In genomic region chr7:100017875-100018274, GRCh38 we compare ENCODE assay signal across 1 cellular context.
TF ChIP-seq lines count a peak whose summit lies in the region.

No MANE protein-coding gene starts in this region.

TF ChIP-seq in SK-N-SH, 30 proteins besides CTCF, POLR2A, EP300 and RAD21 (continued from another document):
- TF ChIP-seq ZBTB33 (IDR thresholded peaks at IDR 0.05; ENCODE audit: borderline replicate concordance, low read depth) (no peak), RFX5 (IDR thresholded peaks at IDR 0.05; ENCODE audit: low read length) (no peak), NFIC (IDR thresholded peaks at IDR 0.05; ENCODE audit: borderline replicate concordance) (no peak), FOXM1 (IDR thresholded peaks at IDR 0.05; ENCODE audit: low read depth) (no peak), IRF3 (IDR thresholded peaks at IDR 0.05; ENCODE audit: low read depth, low read length) (no peak), POLR2AphosphoS5 (IDR thresholded peaks at IDR 0.05; ENCODE audit: low read depth, low read length) (no peak), REST (IDR thresholded peaks at IDR 0.05; ENCODE audit: low read depth, low read length) (no peak), TAF1 (IDR thresholded peaks at IDR 0.05; ENCODE audit: borderline replicate concordance, low read depth, low read length) (no peak), USF2 (IDR thresholded peaks at IDR 0.05; ENCODE audit: borderline replicate concordance, low read depth, low read length) (no peak), GATA2 (CRISPR knock-in tag; IDR thresholded peaks at IDR 0.05) (no peak), FOXJ3 (CRISPR knock-in tag; IDR thresholded peaks at IDR 0.05) (no peak)
